8 cellular contexts compared by ENCODE assay signal in genomic region chr9:69120380-69121154, GRCh38. TPM values are rescaled to one million over a fixed set of nuclear protein-coding genes. Genes with fewer than 3 reads are reported as not detected.
DNase-seq lines count a peak whose midpoint lies in the region; ATAC-seq and TF ChIP-seq lines count a peak whose summit lies in the region.

No MANE protein-coding gene starts in this region.

- no peak overlapping the region for H3K27ac ChIP-seq in iPS DF 6.9 (ENCODE audit: low read length)
- peak overlapping the region; percentile 24 to 73 (median 68) for H3K27ac ChIP-seq in gastrocnemius medialis

- H3K4me3 ChIP-seq in iPS DF 6.9 (ENCODE audit: low read length), result peak overlapping the region; percentile 46; the same call in 1 of the 2 replicates
- peak overlapping the region; percentile 53 to 88 (median 74) for H3K4me3 ChIP-seq in gastrocnemius medialis

- no peak for ATAC-seq in gastrocnemius medialis
- no peak for ATAC-seq in GM19023 (IDR thresholded peaks at IDR 0.05; ENCODE audit: unreplicated experiment)
- ATAC-seq in HG02884 (IDR thresholded peaks at IDR 0.05; ENCODE audit: unreplicated experiment), result no peak

- H3K36me3 ChIP-seq in iPS DF 6.9 (ENCODE audit: control insufficient read depth, insufficient read depth, low read length) (no peaks in the 10 kb centered on the region), gastrocnemius medialis (no peaks in the 10 kb centered on the region)

- H3K27me3 Mint-ChIP-seq in activated naive CD4-positive, alpha-beta T cell treated with anti-CD3 and anti-CD28 coated beads, Interleukin-2, amount 50 U/mL, for 24 hours, result no peaks in the 10 kb centered on the region

- H3K4me1 ChIP-seq in iPS DF 6.9 (ENCODE audit: control insufficient read depth, insufficient read depth, low read length) (peaks cover 5% of the 10 kb centered on the region; the same call in 1 of the 2 replicates), gastrocnemius medialis (peaks cover 0 to 10% of the 10 kb centered on the region in 2 donors)

- TF ChIP-seq CTCF in GM13976 (IDR thresholded peaks at IDR 0.05; ENCODE audit: borderline replicate concordance, control extremely low read depth, extremely low read depth, insufficient read depth, missing control alignments) (no peak), gastrocnemius medialis (IDR thresholded peaks at IDR 0.05 in 4 of 5, conservative IDR thresholded peaks at IDR 0.05 in 1 of 5) (no peak)

- peak overlapping the region; percentile 73 for H3K4me3 Mint-ChIP-seq in activated naive CD4-positive, alpha-beta T cell treated with anti-CD3 and anti-CD28 coated beads, Interleukin-2, amount 50 U/mL, for 24 hours

- intact Hi-C loops in gastrocnemius medialis (cut with DNase I; ENCODE audit: low total_unique reads), result loop anchor here (5.0 kb wide), 1 partner anchor 68 kb away; no protein-coding TSS in a partner anchor

- H3K36me3 Mint-ChIP-seq in activated naive CD4-positive, alpha-beta T cell treated with anti-CD3 and anti-CD28 coated beads, Interleukin-2, amount 50 U/mL, for 24 hours, result no peaks in the 10 kb centered on the region

- in situ Hi-C loops in GM13976 (cut with MboI; ENCODE audit: low sequenced_read_pairs, unreplicated experiment), result loop anchor here (25.0 kb wide), 1 partner anchor 533 kb away; no protein-coding TSS in a partner anchor
- in situ Hi-C loops in gastrocnemius medialis (cut with MboI; ENCODE audit: low sequenced_read_pairs in 4 of 4), result no loop called here

- no peak overlapping the region for H3K27ac Mint-ChIP-seq in activated naive CD4-positive, alpha-beta T cell treated with anti-CD3 and anti-CD28 coated beads, Interleukin-2, amount 50 U/mL, for 24 hours

- no peak for TF ChIP-seq POLR2A in gastrocnemius medialis (IDR thresholded peaks at IDR 0.05)

- no CpG with 5 or more reads among the region's 27 CpGs for WGBS in iPS DF 6.9 (ENCODE audit: insufficient coverage, insufficient read length)

- peaks cover 7% of the 10 kb centered on the region for H3K4me1 Mint-ChIP-seq in activated naive CD4-positive, alpha-beta T cell treated with anti-CD3 and anti-CD28 coated beads, Interleukin-2, amount 50 U/mL, for 24 hours

- H3K9me3 ChIP-seq in iPS DF 6.9 (ENCODE audit: control insufficient read depth, insufficient read depth, low read length) (no peaks in the 10 kb centered on the region), gastrocnemius medialis (no peaks in the 10 kb centered on the region)

- H3K27me3 ChIP-seq in iPS DF 6.9 (ENCODE audit: control insufficient read depth, insufficient read depth, low read length), result no peaks in the 10 kb centered on the region
- no peaks in the 10 kb centered on the region for H3K27me3 ChIP-seq in gastrocnemius medialis

- peak; percentile 55 for DNase-seq in GM13976 (ENCODE audit: low spot score)
- peak; percentile 85 for DNase-seq in NCI-H1105 (lab: John Stamatoyannopoulos, UW)
- DNase-seq in iPS DF 6.9 (ENCODE audit: low read depth, low spot score), result peak; percentile 86
- no peak for DNase-seq in gastrocnemius medialis
- no peak for DNase-seq in OCI-M2 (lab: John Stamatoyannopoulos, UW; ENCODE audit: unreplicated experiment)

- no peaks in the 10 kb centered on the region for H3K9me3 Mint-ChIP-seq in activated naive CD4-positive, alpha-beta T cell treated with anti-CD3 and anti-CD28 coated beads, Interleukin-2, amount 50 U/mL, for 24 hours

RNA-seq across cellular contexts. Expression of gene TJP2, which starts 53.5 kb away (rescaled TPM):
- total RNA-seq in gastrocnemius medialis, result 10 to 100 TPM; 10.5 to 23.1 (median 17.6) TPM

Comparison
In these comparisons a context has a peak if more than half of its experiments do, and no peak if none do; other contexts are left out.
1. DNase-seq: peak in GM13976 (single experiment), NCI-H1105 (single experiment) and iPS DF 6.9 (single experiment); none in gastrocnemius medialis (0 of 2) and OCI-M2 (single experiment).